In the genomic region with DNA sequence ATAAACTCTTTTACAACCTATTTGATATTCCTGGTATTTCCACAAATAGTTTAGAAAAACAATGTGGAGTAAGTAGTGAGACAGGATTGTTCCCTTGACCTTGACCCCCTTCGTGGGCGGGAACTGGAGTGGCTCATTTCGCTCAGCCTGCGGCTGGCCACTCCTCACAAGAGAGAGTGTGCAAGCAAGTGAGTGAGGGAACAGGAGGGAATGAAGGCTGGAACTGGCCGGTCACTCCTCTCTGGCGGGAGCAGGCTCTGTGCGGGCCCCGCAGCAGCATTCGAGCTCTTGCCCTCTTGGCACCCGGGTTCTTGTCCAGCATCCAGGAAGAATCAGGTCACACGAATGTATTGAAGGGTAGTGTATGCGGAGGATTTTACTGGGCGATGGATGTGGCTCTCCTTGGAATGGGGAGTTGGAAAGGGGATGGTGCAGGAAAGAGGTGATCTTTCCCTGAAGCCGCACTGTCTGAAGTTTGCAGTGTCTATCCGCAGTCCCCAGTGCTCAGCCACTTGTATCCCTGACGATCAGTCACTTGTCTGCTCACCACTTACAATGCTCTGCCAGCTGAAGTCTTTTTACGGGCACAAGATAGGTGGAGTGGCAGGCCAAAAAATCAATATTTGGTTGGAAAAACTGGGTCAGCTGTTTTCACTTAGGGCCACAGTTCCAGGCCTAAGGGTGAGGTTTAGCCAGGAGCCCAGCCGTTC, we compare ENCODE assay signal across 22 cellular contexts. TPM values are rescaled to one million over a fixed set of nuclear protein-coding genes. Genes with fewer than 3 reads are reported as not detected.
DNase-seq lines count a peak whose midpoint lies in the region; ATAC-seq and TF ChIP-seq lines count a peak whose summit lies in the region.
"Had no signal": no experiment of that assay in that cellular context is flagged by ENCODE, and none has a peak within 500 bp of the region (broad histone marks: within the 10 kb centered on the region; RNA-seq: fewer than 3 reads in every experiment).

No MANE protein-coding gene starts in this region.

- H3K9me3 Mint-ChIP-seq in GM23338 (peaks cover 29% of the 10 kb centered on the region), osteocyte (ENCODE audit: unreplicated experiment) (no peaks in the 10 kb centered on the region)
- no peaks in the 10 kb centered on the region for H3K9me3 Mint-ChIP-seq in activated CD4-positive, alpha-beta memory T cell treated with anti-CD3 and anti-CD28 coated beads for 36 hours

- no peaks in the 10 kb centered on the region for H3K9me3 ChIP-seq in effector memory CD4-positive, alpha-beta T cell (ENCODE audit: control insufficient read depth, low read length)
- H3K9me3 ChIP-seq: SJCRH30 had no signal

- H3K4me3 ChIP-seq in GM23338 (no peak overlapping the region), LNCaP clone FGC (ENCODE audit: low read depth, low read length) (no peak overlapping the region)
- H3K4me3 ChIP-seq in effector memory CD4-positive, alpha-beta T cell (ENCODE audit: insufficient read depth, low read depth, low read length, poor library complexity, severe bottlenecking), result no peak overlapping the region
- H3K4me3 ChIP-seq: PC-9, SJCRH30 had no signal

- peak overlapping the region; percentile 82 for H2AFZ ChIP-seq in GM23338
- H2AFZ ChIP-seq: PC-9 had no signal

- no peaks in the 10 kb centered on the region for H3K4me1 Mint-ChIP-seq in GM23338
- H3K4me1 Mint-ChIP-seq in osteocyte (ENCODE audit: unreplicated experiment), result no peaks in the 10 kb centered on the region
- H3K4me1 Mint-ChIP-seq in activated CD4-positive, alpha-beta memory T cell treated with anti-CD3 and anti-CD28 coated beads for 36 hours (ENCODE audit: low read depth), result no peaks in the 10 kb centered on the region
- H3K4me1 Mint-ChIP-seq: H9 had no signal

- H3K4me1 ChIP-seq in GM23338 (ENCODE audit: insufficient read depth), result no peaks in the 10 kb centered on the region
- H3K4me1 ChIP-seq in effector memory CD4-positive, alpha-beta T cell (ENCODE audit: control insufficient read depth, insufficient read depth, low read length, poor library complexity, severe bottlenecking), result no peaks in the 10 kb centered on the region
- H3K4me1 ChIP-seq: SJCRH30 had no signal

- no peak overlapping the region for H3K4me3 Mint-ChIP-seq in GM23338
- no peak overlapping the region for H3K4me3 Mint-ChIP-seq in osteocyte (ENCODE audit: unreplicated experiment)
- H3K4me3 Mint-ChIP-seq in activated CD4-positive, alpha-beta memory T cell treated with anti-CD3 and anti-CD28 coated beads for 36 hours, result no peak overlapping the region
- H3K4me3 Mint-ChIP-seq: H9; T-helper 1 cell treated with Interleukin-12 subunit alpha and Interleukin-12 subunit beta and Interleukin-4 antibody, amounts not matched to agents 30 μg/mL and 1 μg/mL, for 36 hours had no signal

- POLR2A ChIA-PET in activated CD4-positive, alpha-beta memory T cell treated with anti-CD3 and anti-CD28 coated beads for 36 hours (lab: Charles Lee), result no interaction called here

- H3K36me3 ChIP-seq in GM23338 (ENCODE audit: insufficient read depth), result no peaks in the 10 kb centered on the region
- no peaks in the 10 kb centered on the region for H3K36me3 ChIP-seq in effector memory CD4-positive, alpha-beta T cell (ENCODE audit: control insufficient read depth, insufficient read depth, low read length)
- H3K36me3 ChIP-seq: SJCRH30 had no signal

- H3K36me3 Mint-ChIP-seq in GM23338 (ENCODE audit: low read depth) (peaks cover 21% of the 10 kb centered on the region; the same call in 2 of the 3 replicates), osteocyte (ENCODE audit: unreplicated experiment) (no peaks in the 10 kb centered on the region)
- H3K36me3 Mint-ChIP-seq in activated CD4-positive, alpha-beta memory T cell treated with anti-CD3 and anti-CD28 coated beads for 36 hours, result no peaks in the 10 kb centered on the region

- intact Hi-C loops in activated CD4-positive, alpha-beta memory T cell treated with anti-CD3 and anti-CD28 coated beads for 36 hours (cut with micrococcal nuclease), result no loop called here

- H3K27me3 Mint-ChIP-seq in GM23338 (ENCODE audit: insufficient read depth, low read depth, poor library complexity) (no peaks in the 10 kb centered on the region), osteocyte (ENCODE audit: unreplicated experiment) (no peaks in the 10 kb centered on the region)
- H3K27me3 Mint-ChIP-seq in activated CD4-positive, alpha-beta memory T cell treated with anti-CD3 and anti-CD28 coated beads for 36 hours, result no peaks in the 10 kb centered on the region

- no peaks in the 10 kb centered on the region; the same call in 1 of the 2 replicates for H3K9me2 ChIP-seq in GM23338 (ENCODE audit: insufficient read depth)

- H4K20me1 ChIP-seq in GM23338 (replicated peaks; ENCODE audit: insufficient read depth), result no peaks in the 10 kb centered on the region

- no peak overlapping the region for H3K4me2 ChIP-seq in GM23338
- H3K4me2 ChIP-seq: PC-9 had no signal

- H3K27me3 ChIP-seq in GM23338 (ENCODE audit: insufficient read depth), result no peaks in the 10 kb centered on the region
- H3K27me3 ChIP-seq in effector memory CD4-positive, alpha-beta T cell (replicated peaks; ENCODE audit: control insufficient read depth, insufficient read depth, low read length, poor library complexity, severe bottlenecking), result no peaks in the 10 kb centered on the region
- H3K27me3 ChIP-seq: SJCRH30 had no signal

- no peak overlapping the region for H3K27ac ChIP-seq in GM23338 (ENCODE audit: low read depth)
- peak overlapping the region; percentile 35; the same call in 1 of the 2 replicates for H3K27ac ChIP-seq in VCaP
- H3K27ac ChIP-seq in effector memory CD4-positive, alpha-beta T cell (ENCODE audit: insufficient read depth, low read length, poor library complexity, severe bottlenecking), result no peak overlapping the region
- H3K27ac ChIP-seq: C4-2B, HL-60, PC-9, RWPE1, SJCRH30 had no signal

- H3K27ac Mint-ChIP-seq in GM23338 (no peak overlapping the region), osteocyte (ENCODE audit: unreplicated experiment) (no peak overlapping the region)
- no peak overlapping the region for H3K27ac Mint-ChIP-seq in activated CD4-positive, alpha-beta memory T cell treated with anti-CD3 and anti-CD28 coated beads for 36 hours
- H3K27ac Mint-ChIP-seq: H9; T-helper 1 cell treated with Interleukin-12 subunit alpha and Interleukin-12 subunit beta and Interleukin-4 antibody, amounts not matched to agents 30 μg/mL and 1 μg/mL, for 36 hours had no signal

- H3K79me2 ChIP-seq in GM23338 (replicated peaks; ENCODE audit: insufficient read depth), result no peaks in the 10 kb centered on the region

- ATAC-seq in GM23338 (peak; percentile 31; the same call in 1 of the 3 replicates), HG02884 (IDR thresholded peaks at IDR 0.05; ENCODE audit: unreplicated experiment) (no peak), HG03139 (IDR thresholded peaks at IDR 0.05; ENCODE audit: unreplicated experiment) (no peak)

- DNase-seq in GM23338 (ENCODE audit: low spot score), result no peak
- DNase-seq in LNCaP clone FGC (ENCODE audit: low read depth), result peak; percentile 2
- peak; percentile 79 for DNase-seq in osteocyte (ENCODE audit: extremely low spot score, unreplicated experiment)
- DNase-seq in effector memory CD4-positive, alpha-beta T cell, result no peak
- no peak for DNase-seq in activated CD4-positive, alpha-beta memory T cell treated with anti-CD3 and anti-CD28 coated beads for 36 hours
- DNase-seq: ACHN, GDM1, H9, NCI-H1105 treated with DMSO at 0.1 percent for 48 hours, NCI-H1694, NCI-H2081 treated with DMSO at 0.1 percent for 48 hours, NCI-H524, NCI-H82, PC-9, SJCRH30 had no signal

- H3F3A ChIP-seq in GM23338 (replicated peaks; ENCODE audit: low read depth), result no peaks in the 10 kb centered on the region

- TF ChIP-seq CTCF in GM23338 (conservative IDR thresholded peaks at IDR 0.05; ENCODE audit: low read depth in 2 of 2), result no peak
- no peak for TF ChIP-seq CTCF in LNCaP clone FGC (IDR thresholded peaks at IDR 0.05; ENCODE audit: control insufficient read depth, extremely low read depth, insufficient read depth)
- TF ChIP-seq CTCF in VCaP (conservative IDR thresholded peaks at IDR 0.05), result no peak
- no peak for TF ChIP-seq CTCF in osteocyte (IDR thresholded peaks at IDR 0.05)

- CTCF ChIA-PET in activated CD4-positive, alpha-beta memory T cell treated with anti-CD3 and anti-CD28 coated beads for 36 hours (lab: Charles Lee), result no interaction called here

RNA-seq across cellular contexts. Expression of a gene that starts 28.0 kb away (rescaled TPM):
- 127 and 135 TPM in 2 replicates for total RNA-seq in GM23338 (2014; rRNA removed; shearing (Covaris generic))
- polyA plus RNA-seq in GM23338 (2016; fragmentation: Nextera tagmentation; extraction: Ambion mirVana), result 108 and 115 TPM in 2 replicates
- total RNA-seq in osteocyte, result 88.6 and 100 TPM in 2 replicates
- 10 to 100 TPM; 82.7 to 82.8 TPM for total RNA-seq in activated CD4-positive, alpha-beta memory T cell treated with anti-CD3 and anti-CD28 coated beads for 36 hours

RNA-seq across cellular contexts. Expression of a gene that starts 49.6 kb away (rescaled TPM):
- 28.9 and 32.7 TPM in 2 replicates for total RNA-seq in GM23338 (2014; rRNA removed; shearing (Covaris generic))
- polyA plus RNA-seq in GM23338 (2016; fragmentation: Nextera tagmentation; extraction: Ambion mirVana), result 51.9 and 67.2 TPM in 2 replicates
- total RNA-seq in osteocyte, result 25.2 and 28.9 TPM in 2 replicates
- 10 to 100 TPM; 23.6 to 24.5 TPM for total RNA-seq in activated CD4-positive, alpha-beta memory T cell treated with anti-CD3 and anti-CD28 coated beads for 36 hours

Comparison
In these comparisons a context has a peak if more than half of its experiments do, and no peak if none do; other contexts are left out.
1. DNase-seq: peak in LNCaP clone FGC (single experiment) and osteocyte (single experiment); none in GM23338 (single experiment), effector memory CD4-positive, alpha-beta T cell (0 of 3) and activated CD4-positive, alpha-beta memory T cell treated with anti-CD3 and anti-CD28 coated beads for 36 hours (single experiment).